Comparison of ENCODE assay signal across 11 cellular contexts in the genomic region with DNA sequence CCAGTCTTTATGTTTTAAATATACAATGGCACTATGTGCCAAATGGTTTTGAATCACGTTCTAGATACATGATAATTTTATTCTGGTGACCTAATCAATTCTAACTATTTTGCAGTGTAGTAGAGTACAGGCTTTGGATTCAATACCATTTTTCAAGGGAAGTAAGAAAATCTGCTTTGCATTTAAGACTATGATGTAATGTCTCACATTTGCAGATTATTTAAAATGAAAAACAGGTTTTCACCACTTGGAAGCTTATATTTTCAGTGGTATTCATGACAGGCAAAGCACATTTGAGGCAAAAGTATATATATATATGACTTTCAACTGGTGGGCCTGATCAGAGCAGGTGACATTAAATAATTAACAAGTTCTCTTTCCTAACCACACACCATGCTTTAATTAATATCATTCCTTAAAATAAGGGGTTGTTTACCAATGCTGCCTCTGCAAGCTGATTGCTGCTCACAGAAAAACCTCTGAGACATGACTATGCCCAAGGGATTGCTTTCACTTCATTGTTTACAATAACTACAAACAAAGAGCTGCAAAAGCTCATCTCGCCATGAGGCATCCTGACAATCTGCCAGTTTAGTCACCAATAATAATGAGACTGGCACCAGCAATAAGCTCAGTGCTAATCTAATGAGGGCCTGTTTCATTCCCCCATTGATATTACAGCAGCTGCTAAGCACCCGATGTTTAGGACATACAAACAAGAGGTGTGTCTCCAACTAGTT.
DNase-seq lines count a peak whose midpoint lies in the region; ATAC-seq and TF ChIP-seq lines count a peak whose summit lies in the region.
"Had no signal": no experiment of that assay in that cellular context is flagged by ENCODE, and none has a peak within 500 bp of the region (broad histone marks: within the 10 kb centered on the region; RNA-seq: fewer than 3 reads in every experiment).

No MANE protein-coding gene starts in this region.

- intact Hi-C loops in Right ventricle myocardium inferior (cut with DNase I): no loop called here

- DNase-seq in Ammon's horn (ENCODE audit: low spot score) (peak; percentile 25), NCI-H1105 treated with DMSO at 0.1 percent for 48 hours (lab: John Stamatoyannopoulos, UW) (peak; percentile 97), NCI-H748 treated with DMSO at 0.1 percent for 48 hours (lab: John Stamatoyannopoulos, UW) (peak; percentile 98), fibroblast of pulmonary artery (ENCODE audit: low read depth) (peak; percentile 6), C1 segment of cervical spinal cord (lab: John Stamatoyannopoulos, UW) (no peak), Right ventricle myocardium inferior (ENCODE audit: missing footprints) (no peak), GM10266 (ENCODE audit: extremely low spot score) (no peak)
- DNase-seq: activated CD8-positive, alpha-beta memory T cell treated with anti-CD3 and anti-CD28 coated beads for 24 hours; adrenal gland; naive B cell had no signal

- TF ChIP-seq CTCF in fibroblast of pulmonary artery (IDR thresholded peaks at IDR 0.05; ENCODE audit: low read length, missing control alignments) (no peak), GM10266 (IDR thresholded peaks at IDR 0.05; ENCODE audit: control insufficient read depth, insufficient read depth, low read depth, missing control alignments) (no peak)

- no peak for ATAC-seq in Right ventricle myocardium inferior
- no peak for ATAC-seq in GM18511 (IDR thresholded peaks at IDR 0.05; ENCODE audit: unreplicated experiment)

- H3K4me3 ChIP-seq in fibroblast of pulmonary artery (replicated peaks; ENCODE audit: low read depth, low read length): no peak overlapping the region
- H3K4me3 ChIP-seq: adrenal gland had no signal

Comparison
In these comparisons a context has a peak if more than half of its experiments do, and no peak if none do; other contexts are left out.
1. DNase-seq: peak in Ammon's horn (single experiment), NCI-H1105 treated with DMSO at 0.1 percent for 48 hours (single experiment), NCI-H748 treated with DMSO at 0.1 percent for 48 hours (single experiment) and fibroblast of pulmonary artery (single experiment); none in C1 segment of cervical spinal cord (0 of 14), Right ventricle myocardium inferior (single experiment) and GM10266 (single experiment).